In the genomic region with DNA sequence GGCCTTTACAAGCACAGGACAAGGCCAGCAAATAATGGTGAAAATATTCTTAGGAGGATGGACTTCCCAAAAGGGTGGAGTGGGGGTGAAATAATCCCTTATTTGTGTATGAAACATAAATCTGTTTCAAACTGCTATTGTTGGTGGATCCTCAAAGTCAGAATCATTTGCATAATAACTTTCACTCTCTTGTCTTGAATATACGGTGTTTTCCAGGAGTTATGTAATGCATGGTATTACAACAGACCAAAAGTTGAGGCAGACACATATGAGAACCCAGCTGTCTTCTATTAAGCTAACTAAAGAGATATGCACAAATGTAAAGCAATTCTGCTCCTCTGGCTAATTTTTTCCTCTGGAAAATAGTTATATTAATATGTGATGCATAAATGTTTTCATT, we compare ENCODE assay signal across 13 cellular contexts. TPM values are rescaled to one million over a fixed set of nuclear protein-coding genes. Genes with fewer than 3 reads are reported as not detected.
DNase-seq lines count a peak whose midpoint lies in the region; ATAC-seq and TF ChIP-seq lines count a peak whose summit lies in the region.
"Had no signal": no experiment of that assay in that cellular context is flagged by ENCODE, and none has a peak within 500 bp of the region (broad histone marks: within the 10 kb centered on the region; RNA-seq: fewer than 3 reads in every experiment).

No MANE protein-coding gene starts in this region.

- no peak overlapping the region for H3K4me3 Mint-ChIP-seq in activated B cell treated with CpG ODN at 0.5 μM for 24 hours
- H3K4me3 Mint-ChIP-seq in HFFc6 = no peak overlapping the region
- H3K4me3 Mint-ChIP-seq: activated T-cell treated with anti-CD3 and anti-CD28 coated beads, Interleukin-2, amount 50 U/mL, for 72 hours had no signal

- TF ChIP-seq CTCF in GM12865 (IDR thresholded peaks at IDR 0.05; ENCODE audit: insufficient read depth, low read depth, low read length, missing control alignments) (no peak), activated B cell treated with CpG ODN at 0.5 μM for 24 hours (IDR thresholded peaks at IDR 0.05) (no peak), HFFc6 (IDR thresholded peaks at IDR 0.05) (no peak)

- DNase-seq in GM12865 (ENCODE audit: low read depth) = peak; percentile 65
- no peak for DNase-seq in activated B cell treated with CpG ODN at 0.5 μM for 24 hours
- no peak for DNase-seq in DMS53 treated with DMSO at 0.1 percent for 48 hours (lab: John Stamatoyannopoulos, UW; ENCODE audit: unreplicated experiment)
- DNase-seq in cerebellum (ENCODE audit: low spot score) = no peak
- no peak for DNase-seq in HFFc6
- no peak for DNase-seq in T-helper 2 cell
- DNase-seq: activated T-cell treated with anti-CD3 and anti-CD28 coated beads, Interleukin-2, amount 50 U/mL, for 72 hours; GOT3; NCI-H1092 treated with DMSO at 0.1 percent for 48 hours; pancreas had no signal

- CTCF ChIA-PET in activated B cell treated with CpG ODN at 0.5 μM for 24 hours (lab: Charles Lee) = no interaction called here

- H3K27ac Mint-ChIP-seq in activated B cell treated with CpG ODN at 0.5 μM for 24 hours (no peak overlapping the region), HFFc6 (no peak overlapping the region)
- H3K27ac Mint-ChIP-seq: activated T-cell treated with anti-CD3 and anti-CD28 coated beads, Interleukin-2, amount 50 U/mL, for 72 hours had no signal

- H3K9me3 Mint-ChIP-seq in activated B cell treated with CpG ODN at 0.5 μM for 24 hours = no peaks in the 10 kb centered on the region
- no peaks in the 10 kb centered on the region for H3K9me3 Mint-ChIP-seq in HFFc6
- H3K9me3 Mint-ChIP-seq: activated T-cell treated with anti-CD3 and anti-CD28 coated beads, Interleukin-2, amount 50 U/mL, for 72 hours had no signal

- H3K4me1 Mint-ChIP-seq in activated B cell treated with CpG ODN at 0.5 μM for 24 hours = peaks cover 12% of the 10 kb centered on the region
- no peaks in the 10 kb centered on the region for H3K4me1 Mint-ChIP-seq in HFFc6 (ENCODE audit: low read depth)

- no peak overlapping the region for H3K4me3 ChIP-seq in GM12865 (ENCODE audit: low read depth, low read length)
- H3K4me3 ChIP-seq: coronary artery, pancreas had no signal

- peak; percentile 85 for ATAC-seq in GM19397 (IDR thresholded peaks at IDR 0.05; ENCODE audit: unreplicated experiment)
- ATAC-seq in HG02970 (IDR thresholded peaks at IDR 0.05; ENCODE audit: low FRiP score, unreplicated experiment) = peak; percentile 79
- ATAC-seq in activated B cell treated with CpG ODN at 0.5 μM for 24 hours (ENCODE audit: low read depth) = peak; percentile 62
- ATAC-seq: pancreas had no signal

- H3K27me3 Mint-ChIP-seq in activated B cell treated with CpG ODN at 0.5 μM for 24 hours (no peaks in the 10 kb centered on the region), HFFc6 (ENCODE audit: insufficient read depth) (peaks cover 1% of the 10 kb centered on the region; the same call in 1 of the 2 replicates)

- intact Hi-C loops in activated B cell treated with CpG ODN at 0.5 μM for 24 hours (cut with micrococcal nuclease) = no loop called here

- POLR2A ChIA-PET in activated B cell treated with CpG ODN at 0.5 μM for 24 hours (lab: Charles Lee) = no interaction called here

- H3K36me3 Mint-ChIP-seq in activated B cell treated with CpG ODN at 0.5 μM for 24 hours (ENCODE audit: low read depth) = no peaks in the 10 kb centered on the region
- no peaks in the 10 kb centered on the region for H3K36me3 Mint-ChIP-seq in HFFc6 (ENCODE audit: low read depth)

RNA-seq across cellular contexts. Expression of a gene that starts 57.7 kb away (rescaled TPM):
- total RNA-seq in activated B cell treated with CpG ODN at 0.5 μM for 24 hours (not detected in 2 replicates), cerebellum (28.8 TPM)
- total RNA-seq in HFFc6 (2021; fragmentation: NEBNext Ultra II Directional; extraction: Animal tissue kit (Norgen Biotek cat#: 25700)) = 1 to 10 TPM in 4 of 6 experiments, under 1 TPM in 2; 0.21 to 2.1 (median 1.3) TPM
